1 cellular context compared by ENCODE assay signal in the genomic region with DNA sequence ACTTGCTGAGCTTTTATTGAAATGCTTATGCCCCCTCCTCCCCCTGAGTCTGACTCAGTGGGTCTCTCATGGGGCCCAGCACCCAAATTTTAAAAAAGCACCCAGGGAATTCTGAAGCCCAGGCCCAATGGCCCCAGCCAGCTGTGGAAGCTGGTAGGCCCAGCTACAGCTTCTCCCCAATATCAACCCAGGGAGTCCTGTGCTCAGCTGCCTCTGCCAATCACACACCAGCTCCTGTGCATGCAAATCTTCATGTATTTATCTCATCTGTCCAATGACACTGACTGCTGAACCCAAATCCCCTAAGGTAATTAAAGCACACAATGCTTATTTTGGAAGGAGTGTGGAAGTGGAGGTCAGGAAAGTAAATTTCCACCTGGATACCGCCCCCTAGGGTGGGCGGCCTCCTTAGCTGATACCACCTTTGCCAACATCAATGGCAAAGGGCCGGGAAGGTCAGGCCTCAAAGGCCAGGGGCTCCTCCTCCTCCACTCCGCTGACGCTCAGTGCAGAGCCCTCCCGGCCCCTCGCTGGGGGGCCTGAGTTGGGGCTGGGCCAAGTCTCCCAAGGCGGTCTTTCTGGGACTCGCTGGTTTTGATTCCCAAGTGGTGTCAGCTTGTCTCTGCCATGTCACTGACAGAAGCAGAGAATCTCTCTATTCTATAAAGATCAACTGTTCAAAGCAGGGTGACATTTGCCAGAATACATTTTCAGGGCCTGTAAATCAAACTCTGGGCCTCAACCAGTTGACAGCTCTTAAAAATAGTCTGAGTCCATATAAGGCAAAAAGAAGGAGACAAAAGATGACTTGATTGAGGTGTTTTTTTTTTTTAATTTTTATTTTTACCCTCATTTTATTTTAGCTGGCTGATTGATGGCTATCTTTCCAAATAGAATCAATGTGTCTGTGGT.
TF ChIP-seq lines count a peak whose summit lies in the region.

No MANE protein-coding gene starts in this region.

TF ChIP-seq in GM23338, 12 proteins besides CTCF, POLR2A, EP300 and RAD21 (continued from another document):
- TF ChIP-seq, protein P1, sequence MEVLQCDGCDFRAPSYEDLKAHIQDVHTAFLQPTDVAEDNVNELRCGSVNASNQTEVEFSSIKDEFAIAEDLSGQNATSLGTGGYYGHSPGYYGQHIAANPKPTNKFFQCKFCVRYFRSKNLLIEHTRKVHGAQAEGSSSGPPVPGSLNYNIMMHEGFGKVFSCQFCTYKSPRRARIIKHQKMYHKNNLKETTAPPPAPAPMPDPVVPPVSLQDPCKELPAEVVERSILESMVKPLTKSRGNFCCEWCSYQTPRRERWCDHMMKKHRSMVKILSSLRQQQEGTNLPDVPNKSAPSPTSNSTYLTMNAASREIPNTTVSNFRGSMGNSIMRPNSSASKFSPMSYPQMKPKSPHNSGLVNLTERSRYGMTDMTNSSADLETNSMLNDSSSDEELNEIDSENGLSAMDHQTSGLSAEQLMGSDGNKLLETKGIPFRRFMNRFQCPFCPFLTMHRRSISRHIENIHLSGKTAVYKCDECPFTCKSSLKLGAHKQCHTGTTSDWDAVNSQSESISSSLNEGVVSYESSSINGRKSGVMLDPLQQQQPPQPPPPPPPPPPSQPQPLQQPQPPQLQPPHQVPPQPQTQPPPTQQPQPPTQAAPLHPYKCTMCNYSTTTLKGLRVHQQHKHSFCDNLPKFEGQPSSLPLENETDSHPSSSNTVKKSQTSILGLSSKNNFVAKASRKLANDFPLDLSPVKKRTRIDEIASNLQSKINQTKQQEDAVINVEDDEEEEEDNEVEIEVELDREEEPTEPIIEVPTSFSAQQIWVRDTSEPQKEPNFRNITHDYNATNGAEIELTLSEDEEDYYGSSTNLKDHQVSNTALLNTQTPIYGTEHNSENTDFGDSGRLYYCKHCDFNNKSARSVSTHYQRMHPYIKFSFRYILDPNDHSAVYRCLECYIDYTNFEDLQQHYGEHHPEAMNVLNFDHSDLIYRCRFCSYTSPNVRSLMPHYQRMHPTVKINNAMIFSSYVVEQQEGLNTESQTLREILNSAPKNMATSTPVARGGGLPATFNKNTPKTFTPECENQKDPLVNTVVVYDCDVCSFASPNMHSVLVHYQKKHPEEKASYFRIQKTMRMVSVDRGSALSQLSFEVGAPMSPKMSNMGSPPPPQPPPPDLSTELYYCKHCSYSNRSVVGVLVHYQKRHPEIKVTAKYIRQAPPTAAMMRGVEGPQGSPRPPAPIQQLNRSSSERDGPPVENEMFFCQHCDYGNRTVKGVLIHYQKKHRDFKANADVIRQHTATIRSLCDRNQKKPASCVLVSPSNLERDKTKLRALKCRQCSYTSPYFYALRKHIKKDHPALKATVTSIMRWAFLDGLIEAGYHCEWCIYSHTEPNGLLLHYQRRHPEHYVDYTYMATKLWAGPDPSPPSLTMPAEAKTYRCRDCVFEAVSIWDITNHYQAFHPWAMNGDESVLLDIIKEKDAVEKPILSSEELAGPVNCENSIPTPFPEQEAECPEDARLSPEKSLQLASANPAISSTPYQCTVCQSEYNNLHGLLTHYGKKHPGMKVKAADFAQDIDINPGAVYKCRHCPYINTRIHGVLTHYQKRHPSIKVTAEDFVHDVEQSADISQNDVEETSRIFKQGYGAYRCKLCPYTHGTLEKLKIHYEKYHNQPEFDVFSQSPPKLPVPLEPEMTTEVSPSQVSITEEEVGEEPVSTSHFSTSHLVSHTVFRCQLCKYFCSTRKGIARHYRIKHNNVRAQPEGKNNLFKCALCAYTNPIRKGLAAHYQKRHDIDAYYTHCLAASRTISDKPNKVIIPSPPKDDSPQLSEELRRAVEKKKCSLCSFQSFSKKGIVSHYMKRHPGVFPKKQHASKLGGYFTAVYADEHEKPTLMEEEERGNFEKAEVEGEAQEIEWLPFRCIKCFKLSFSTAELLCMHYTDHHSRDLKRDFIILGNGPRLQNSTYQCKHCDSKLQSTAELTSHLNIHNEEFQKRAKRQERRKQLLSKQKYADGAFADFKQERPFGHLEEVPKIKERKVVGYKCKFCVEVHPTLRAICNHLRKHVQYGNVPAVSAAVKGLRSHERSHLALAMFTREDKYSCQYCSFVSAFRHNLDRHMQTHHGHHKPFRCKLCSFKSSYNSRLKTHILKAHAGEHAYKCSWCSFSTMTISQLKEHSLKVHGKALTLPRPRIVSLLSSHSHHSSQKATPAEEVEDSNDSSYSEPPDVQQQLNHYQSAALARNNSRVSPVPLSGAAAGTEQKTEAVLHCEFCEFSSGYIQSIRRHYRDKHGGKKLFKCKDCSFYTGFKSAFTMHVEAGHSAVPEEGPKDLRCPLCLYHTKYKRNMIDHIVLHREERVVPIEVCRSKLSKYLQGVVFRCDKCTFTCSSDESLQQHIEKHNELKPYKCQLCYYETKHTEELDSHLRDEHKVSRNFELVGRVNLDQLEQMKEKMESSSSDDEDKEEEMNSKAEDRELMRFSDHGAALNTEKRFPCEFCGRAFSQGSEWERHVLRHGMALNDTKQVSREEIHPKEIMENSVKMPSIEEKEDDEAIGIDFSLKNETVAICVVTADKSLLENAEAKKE (CRISPR knock-in tag; IDR thresholded peaks at IDR 0.05) = no peak
- TF ChIP-seq, protein P2, sequence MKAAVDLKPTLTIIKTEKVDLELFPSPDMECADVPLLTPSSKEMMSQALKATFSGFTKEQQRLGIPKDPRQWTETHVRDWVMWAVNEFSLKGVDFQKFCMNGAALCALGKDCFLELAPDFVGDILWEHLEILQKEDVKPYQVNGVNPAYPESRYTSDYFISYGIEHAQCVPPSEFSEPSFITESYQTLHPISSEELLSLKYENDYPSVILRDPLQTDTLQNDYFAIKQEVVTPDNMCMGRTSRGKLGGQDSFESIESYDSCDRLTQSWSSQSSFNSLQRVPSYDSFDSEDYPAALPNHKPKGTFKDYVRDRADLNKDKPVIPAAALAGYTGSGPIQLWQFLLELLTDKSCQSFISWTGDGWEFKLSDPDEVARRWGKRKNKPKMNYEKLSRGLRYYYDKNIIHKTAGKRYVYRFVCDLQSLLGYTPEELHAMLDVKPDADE (IDR thresholded peaks at IDR 0.05) = no peak
TF ChIP-seq in GM23338: peak in this region for 0.
